Comparison of ENCODE assay signal across 8 cellular contexts in genomic region chr6:122869437-122870024, GRCh38.
DNase-seq lines count a peak whose midpoint lies in the region; ATAC-seq and TF ChIP-seq lines count a peak whose summit lies in the region.

No MANE protein-coding gene starts in this region.

- H3K9me3 ChIP-seq in gastrocnemius medialis: no peaks in the 10 kb centered on the region

- ATAC-seq in GM18508 (IDR thresholded peaks at IDR 0.05; ENCODE audit: insufficient read depth, unreplicated experiment) (peak; percentile 67), HG02943 (IDR thresholded peaks at IDR 0.05; ENCODE audit: low read depth, unreplicated experiment) (peak; percentile 73), gastrocnemius medialis (peak; percentile 97 to 98)

- no peak overlapping the region for H3K27ac ChIP-seq in gastrocnemius medialis

- intact Hi-C loops in gastrocnemius medialis (cut with DNase I; ENCODE audit: low total_unique reads): loop anchor here (2.0 kb wide), 2 partner anchors 447 to 511 kb away; no protein-coding TSS in a partner anchor

- in situ Hi-C loops in gastrocnemius medialis (cut with MboI; ENCODE audit: low sequenced_read_pairs in 4 of 4): loop anchor here in 3 of 4 donors (5.0 to 10.0 kb wide), 2 partner anchors 445 to 448 kb away; no protein-coding TSS in a partner anchor

- DNase-seq in AG09319 (ENCODE audit: extremely low read depth, low read depth) (no peak), NCI-H1694 treated with DMSO at 0.1 percent for 48 hours (lab: John Stamatoyannopoulos, UW) (peak; percentile 56), T1000 (lab: John Stamatoyannopoulos, UW) (peak; percentile 4), glomerular visceral epithelial cell (ENCODE audit: extremely low spot score) (peak; percentile 35), gastrocnemius medialis (peak; percentile 7 to 39)
- DNase-seq in stimulated activated CD4-positive, alpha-beta T cell treated with anti-CD3 and anti-CD28 coated beads, Interleukin-2, amount 100 ng/mL, for 24 hours: no peak

- TF ChIP-seq CTCF in AG09319 (IDR thresholded peaks at IDR 0.05; ENCODE audit: low read depth, low read length): peak; percentile 39
- TF ChIP-seq CTCF in gastrocnemius medialis (IDR thresholded peaks at IDR 0.05 in 4 of 5, conservative IDR thresholded peaks at IDR 0.05 in 1 of 5): peak; percentile 46 to 70 (median 63)

- H3K36me3 ChIP-seq in gastrocnemius medialis: no peaks in the 10 kb centered on the region

- no peaks in the 10 kb centered on the region for H3K27me3 ChIP-seq in gastrocnemius medialis

- peaks cover 0 to 4% of the 10 kb centered on the region in 2 donors for H3K4me1 ChIP-seq in gastrocnemius medialis

- H3K4me3 ChIP-seq in gastrocnemius medialis: no peak overlapping the region

- no peak for TF ChIP-seq POLR2A in gastrocnemius medialis (IDR thresholded peaks at IDR 0.05)

Comparison
In these comparisons a context has a peak if more than half of its experiments do, and no peak if none do; other contexts are left out.
1. DNase-seq: peak in NCI-H1694 treated with DMSO at 0.1 percent for 48 hours (single experiment), T1000 (single experiment), glomerular visceral epithelial cell (single experiment) and gastrocnemius medialis (2 of 2); none in AG09319 (single experiment) and stimulated activated CD4-positive, alpha-beta T cell treated with anti-CD3 and anti-CD28 coated beads, Interleukin-2, amount 100 ng/mL, for 24 hours (0 of 2).
2. Peak in every context shown above with its lines, with median percentiles within 50 percentile points of each other: ATAC-seq.